ENCODE assay signal across 1 cellular context in the genomic region with DNA sequence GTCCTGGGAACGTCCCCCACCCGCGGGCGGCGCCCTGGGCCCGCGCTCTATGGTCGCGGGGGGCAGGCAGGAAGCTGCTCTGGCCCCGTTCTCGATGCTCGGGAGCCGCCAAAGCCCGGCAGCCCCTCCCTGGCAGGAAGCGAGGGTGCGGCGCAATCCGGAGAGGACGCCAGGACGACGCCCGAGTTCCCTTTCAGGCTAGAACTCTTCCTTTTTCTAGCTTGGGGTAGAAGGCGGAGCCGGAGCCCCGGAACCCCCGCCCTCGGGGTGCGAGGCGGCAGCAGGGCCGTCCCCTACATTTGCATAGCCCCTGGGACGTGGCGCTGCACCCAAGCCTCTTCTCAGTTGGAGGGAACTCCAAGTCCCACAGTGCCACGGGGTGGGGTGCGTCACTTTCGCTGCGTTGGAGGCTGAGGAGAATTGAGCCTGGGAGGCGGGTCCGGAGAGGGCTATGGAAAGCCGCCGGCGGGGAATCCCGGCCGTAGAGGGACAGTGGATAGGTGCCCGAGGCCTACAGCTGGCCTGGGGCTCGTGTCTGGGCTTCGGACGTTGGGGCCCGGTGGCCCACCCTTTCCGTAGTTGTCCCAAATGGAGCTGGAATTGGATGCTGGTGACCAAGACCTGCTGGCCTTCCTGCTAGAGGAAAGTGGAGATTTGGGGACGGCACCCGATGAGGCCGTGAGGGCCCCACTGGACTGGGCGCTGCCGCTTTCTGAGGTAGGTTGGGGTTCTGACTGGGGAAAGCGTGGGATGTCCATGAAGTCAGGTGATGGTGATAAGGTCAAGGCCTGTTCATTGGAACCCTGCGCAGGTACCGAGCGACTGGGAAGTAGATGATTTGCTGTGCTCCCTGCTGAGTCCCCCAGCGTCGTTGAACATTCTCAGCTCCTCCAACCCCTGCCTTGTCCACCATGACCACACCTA.
TF ChIP-seq lines count a peak whose summit lies in the region.

A gene with protein sequence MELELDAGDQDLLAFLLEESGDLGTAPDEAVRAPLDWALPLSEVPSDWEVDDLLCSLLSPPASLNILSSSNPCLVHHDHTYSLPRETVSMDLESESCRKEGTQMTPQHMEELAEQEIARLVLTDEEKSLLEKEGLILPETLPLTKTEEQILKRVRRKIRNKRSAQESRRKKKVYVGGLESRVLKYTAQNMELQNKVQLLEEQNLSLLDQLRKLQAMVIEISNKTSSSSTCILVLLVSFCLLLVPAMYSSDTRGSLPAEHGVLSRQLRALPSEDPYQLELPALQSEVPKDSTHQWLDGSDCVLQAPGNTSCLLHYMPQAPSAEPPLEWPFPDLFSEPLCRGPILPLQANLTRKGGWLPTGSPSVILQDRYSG (plus strand): TSS at position 482 of the 924 bp plus-strand sequence. CDS start 107 bp downstream, at position 589.
A gene with protein sequence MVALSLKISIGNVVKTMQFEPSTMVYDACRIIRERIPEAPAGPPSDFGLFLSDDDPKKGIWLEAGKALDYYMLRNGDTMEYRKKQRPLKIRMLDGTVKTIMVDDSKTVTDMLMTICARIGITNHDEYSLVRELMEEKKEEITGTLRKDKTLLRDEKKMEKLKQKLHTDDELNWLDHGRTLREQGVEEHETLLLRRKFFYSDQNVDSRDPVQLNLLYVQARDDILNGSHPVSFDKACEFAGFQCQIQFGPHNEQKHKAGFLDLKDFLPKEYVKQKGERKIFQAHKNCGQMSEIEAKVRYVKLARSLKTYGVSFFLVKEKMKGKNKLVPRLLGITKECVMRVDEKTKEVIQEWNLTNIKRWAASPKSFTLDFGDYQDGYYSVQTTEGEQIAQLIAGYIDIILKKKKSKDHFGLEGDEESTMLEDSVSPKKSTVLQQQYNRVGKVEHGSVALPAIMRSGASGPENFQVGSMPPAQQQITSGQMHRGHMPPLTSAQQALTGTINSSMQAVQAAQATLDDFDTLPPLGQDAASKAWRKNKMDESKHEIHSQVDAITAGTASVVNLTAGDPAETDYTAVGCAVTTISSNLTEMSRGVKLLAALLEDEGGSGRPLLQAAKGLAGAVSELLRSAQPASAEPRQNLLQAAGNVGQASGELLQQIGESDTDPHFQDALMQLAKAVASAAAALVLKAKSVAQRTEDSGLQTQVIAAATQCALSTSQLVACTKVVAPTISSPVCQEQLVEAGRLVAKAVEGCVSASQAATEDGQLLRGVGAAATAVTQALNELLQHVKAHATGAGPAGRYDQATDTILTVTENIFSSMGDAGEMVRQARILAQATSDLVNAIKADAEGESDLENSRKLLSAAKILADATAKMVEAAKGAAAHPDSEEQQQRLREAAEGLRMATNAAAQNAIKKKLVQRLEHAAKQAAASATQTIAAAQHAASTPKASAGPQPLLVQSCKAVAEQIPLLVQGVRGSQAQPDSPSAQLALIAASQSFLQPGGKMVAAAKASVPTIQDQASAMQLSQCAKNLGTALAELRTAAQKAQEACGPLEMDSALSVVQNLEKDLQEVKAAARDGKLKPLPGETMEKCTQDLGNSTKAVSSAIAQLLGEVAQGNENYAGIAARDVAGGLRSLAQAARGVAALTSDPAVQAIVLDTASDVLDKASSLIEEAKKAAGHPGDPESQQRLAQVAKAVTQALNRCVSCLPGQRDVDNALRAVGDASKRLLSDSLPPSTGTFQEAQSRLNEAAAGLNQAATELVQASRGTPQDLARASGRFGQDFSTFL (N-terminal part only) (minus strand): TSS at position 11 of the 924 bp plus-strand sequence. CDS start 6,501 bp downstream, outside the sequence.

TF ChIP-seq in GM23338, 12 proteins besides CTCF, POLR2A, EP300 and RAD21:
- TF ChIP-seq ZNF331 (CRISPR knock-in tag; IDR thresholded peaks at IDR 0.05; ENCODE audit: low read depth) (no peak), ZNF114 (CRISPR knock-in tag; IDR thresholded peaks at IDR 0.05) (no peak), STAT1 (IDR thresholded peaks at IDR 0.05; ENCODE audit: unreplicated experiment) (no peak), JUNB (IDR thresholded peaks at IDR 0.05; ENCODE audit: unreplicated experiment) (no peak), NANOG (IDR thresholded peaks at IDR 0.05; ENCODE audit: borderline replicate concordance) (no peak), POLR2AphosphoS5 (IDR thresholded peaks at IDR 0.05; ENCODE audit: low read depth) (peak; percentile 68), CREB1 (CRISPR knock-in tag; IDR thresholded peaks at IDR 0.05; ENCODE audit: low read depth) (peak; percentile 91), EZH2phosphoT487 (IDR thresholded peaks at IDR 0.05; ENCODE audit: unreplicated experiment) (no peak)
- TF ChIP-seq, protein P1, sequence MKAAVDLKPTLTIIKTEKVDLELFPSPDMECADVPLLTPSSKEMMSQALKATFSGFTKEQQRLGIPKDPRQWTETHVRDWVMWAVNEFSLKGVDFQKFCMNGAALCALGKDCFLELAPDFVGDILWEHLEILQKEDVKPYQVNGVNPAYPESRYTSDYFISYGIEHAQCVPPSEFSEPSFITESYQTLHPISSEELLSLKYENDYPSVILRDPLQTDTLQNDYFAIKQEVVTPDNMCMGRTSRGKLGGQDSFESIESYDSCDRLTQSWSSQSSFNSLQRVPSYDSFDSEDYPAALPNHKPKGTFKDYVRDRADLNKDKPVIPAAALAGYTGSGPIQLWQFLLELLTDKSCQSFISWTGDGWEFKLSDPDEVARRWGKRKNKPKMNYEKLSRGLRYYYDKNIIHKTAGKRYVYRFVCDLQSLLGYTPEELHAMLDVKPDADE (IDR thresholded peaks at IDR 0.05): peak; percentile 87
- TF ChIP-seq, protein P2, sequence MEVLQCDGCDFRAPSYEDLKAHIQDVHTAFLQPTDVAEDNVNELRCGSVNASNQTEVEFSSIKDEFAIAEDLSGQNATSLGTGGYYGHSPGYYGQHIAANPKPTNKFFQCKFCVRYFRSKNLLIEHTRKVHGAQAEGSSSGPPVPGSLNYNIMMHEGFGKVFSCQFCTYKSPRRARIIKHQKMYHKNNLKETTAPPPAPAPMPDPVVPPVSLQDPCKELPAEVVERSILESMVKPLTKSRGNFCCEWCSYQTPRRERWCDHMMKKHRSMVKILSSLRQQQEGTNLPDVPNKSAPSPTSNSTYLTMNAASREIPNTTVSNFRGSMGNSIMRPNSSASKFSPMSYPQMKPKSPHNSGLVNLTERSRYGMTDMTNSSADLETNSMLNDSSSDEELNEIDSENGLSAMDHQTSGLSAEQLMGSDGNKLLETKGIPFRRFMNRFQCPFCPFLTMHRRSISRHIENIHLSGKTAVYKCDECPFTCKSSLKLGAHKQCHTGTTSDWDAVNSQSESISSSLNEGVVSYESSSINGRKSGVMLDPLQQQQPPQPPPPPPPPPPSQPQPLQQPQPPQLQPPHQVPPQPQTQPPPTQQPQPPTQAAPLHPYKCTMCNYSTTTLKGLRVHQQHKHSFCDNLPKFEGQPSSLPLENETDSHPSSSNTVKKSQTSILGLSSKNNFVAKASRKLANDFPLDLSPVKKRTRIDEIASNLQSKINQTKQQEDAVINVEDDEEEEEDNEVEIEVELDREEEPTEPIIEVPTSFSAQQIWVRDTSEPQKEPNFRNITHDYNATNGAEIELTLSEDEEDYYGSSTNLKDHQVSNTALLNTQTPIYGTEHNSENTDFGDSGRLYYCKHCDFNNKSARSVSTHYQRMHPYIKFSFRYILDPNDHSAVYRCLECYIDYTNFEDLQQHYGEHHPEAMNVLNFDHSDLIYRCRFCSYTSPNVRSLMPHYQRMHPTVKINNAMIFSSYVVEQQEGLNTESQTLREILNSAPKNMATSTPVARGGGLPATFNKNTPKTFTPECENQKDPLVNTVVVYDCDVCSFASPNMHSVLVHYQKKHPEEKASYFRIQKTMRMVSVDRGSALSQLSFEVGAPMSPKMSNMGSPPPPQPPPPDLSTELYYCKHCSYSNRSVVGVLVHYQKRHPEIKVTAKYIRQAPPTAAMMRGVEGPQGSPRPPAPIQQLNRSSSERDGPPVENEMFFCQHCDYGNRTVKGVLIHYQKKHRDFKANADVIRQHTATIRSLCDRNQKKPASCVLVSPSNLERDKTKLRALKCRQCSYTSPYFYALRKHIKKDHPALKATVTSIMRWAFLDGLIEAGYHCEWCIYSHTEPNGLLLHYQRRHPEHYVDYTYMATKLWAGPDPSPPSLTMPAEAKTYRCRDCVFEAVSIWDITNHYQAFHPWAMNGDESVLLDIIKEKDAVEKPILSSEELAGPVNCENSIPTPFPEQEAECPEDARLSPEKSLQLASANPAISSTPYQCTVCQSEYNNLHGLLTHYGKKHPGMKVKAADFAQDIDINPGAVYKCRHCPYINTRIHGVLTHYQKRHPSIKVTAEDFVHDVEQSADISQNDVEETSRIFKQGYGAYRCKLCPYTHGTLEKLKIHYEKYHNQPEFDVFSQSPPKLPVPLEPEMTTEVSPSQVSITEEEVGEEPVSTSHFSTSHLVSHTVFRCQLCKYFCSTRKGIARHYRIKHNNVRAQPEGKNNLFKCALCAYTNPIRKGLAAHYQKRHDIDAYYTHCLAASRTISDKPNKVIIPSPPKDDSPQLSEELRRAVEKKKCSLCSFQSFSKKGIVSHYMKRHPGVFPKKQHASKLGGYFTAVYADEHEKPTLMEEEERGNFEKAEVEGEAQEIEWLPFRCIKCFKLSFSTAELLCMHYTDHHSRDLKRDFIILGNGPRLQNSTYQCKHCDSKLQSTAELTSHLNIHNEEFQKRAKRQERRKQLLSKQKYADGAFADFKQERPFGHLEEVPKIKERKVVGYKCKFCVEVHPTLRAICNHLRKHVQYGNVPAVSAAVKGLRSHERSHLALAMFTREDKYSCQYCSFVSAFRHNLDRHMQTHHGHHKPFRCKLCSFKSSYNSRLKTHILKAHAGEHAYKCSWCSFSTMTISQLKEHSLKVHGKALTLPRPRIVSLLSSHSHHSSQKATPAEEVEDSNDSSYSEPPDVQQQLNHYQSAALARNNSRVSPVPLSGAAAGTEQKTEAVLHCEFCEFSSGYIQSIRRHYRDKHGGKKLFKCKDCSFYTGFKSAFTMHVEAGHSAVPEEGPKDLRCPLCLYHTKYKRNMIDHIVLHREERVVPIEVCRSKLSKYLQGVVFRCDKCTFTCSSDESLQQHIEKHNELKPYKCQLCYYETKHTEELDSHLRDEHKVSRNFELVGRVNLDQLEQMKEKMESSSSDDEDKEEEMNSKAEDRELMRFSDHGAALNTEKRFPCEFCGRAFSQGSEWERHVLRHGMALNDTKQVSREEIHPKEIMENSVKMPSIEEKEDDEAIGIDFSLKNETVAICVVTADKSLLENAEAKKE (CRISPR knock-in tag; IDR thresholded peaks at IDR 0.05): no peak
